ENCODE assay signal across 9 cellular contexts in genomic region chr15:91100561-91101355, GRCh38. TPM values are rescaled to one million over a fixed set of nuclear protein-coding genes. Genes with fewer than 3 reads are reported as not detected.
DNase-seq lines count a peak whose midpoint lies in the region; ATAC-seq, FAIRE-seq and TF ChIP-seq lines count a peak whose summit lies in the region.
"Had no signal": no experiment of that assay in that cellular context is flagged by ENCODE, and none has a peak within 500 bp of the region (broad histone marks: within the 10 kb centered on the region; RNA-seq: fewer than 3 reads in every experiment).

No MANE protein-coding gene starts in this region.

- H3K4me1 ChIP-seq in keratinocyte (ENCODE audit: control insufficient read depth, extremely low read depth, insufficient read depth, low read length) (peaks cover 10% of the 10 kb centered on the region), subcutaneous abdominal adipose tissue (ENCODE audit: control insufficient read depth in 5 of 5, insufficient read depth in 5 of 5, low read length in 5 of 5) (peaks cover 0 to 45% (median 14%) of the 10 kb centered on the region in 5 donors)

- no peaks in the 10 kb centered on the region for H4K20me1 ChIP-seq in keratinocyte (ENCODE audit: control insufficient read depth, extremely low read depth, insufficient read depth, low read length)

- no peaks in the 10 kb centered on the region for H3K79me2 ChIP-seq in keratinocyte (ENCODE audit: control insufficient read depth, insufficient read depth, low read length)

- H3K9ac ChIP-seq in keratinocyte (ENCODE audit: control insufficient read depth, extremely low read depth, insufficient read depth, low read length) (no peak overlapping the region), subcutaneous abdominal adipose tissue (ENCODE audit: low read length in 5 of 5) (peak overlapping the region in 4 of 5 donors; percentile 1 to 79 (median 58))

- peaks cover 50% of the 10 kb centered on the region for H3K27me3 ChIP-seq in keratinocyte (ENCODE audit: control insufficient read depth, extremely low read depth, insufficient read depth, low read length)
- H3K27me3 ChIP-seq in subcutaneous abdominal adipose tissue (ENCODE audit: control insufficient read depth in 5 of 5, insufficient read depth in 4 of 5, low read length in 5 of 5) = peaks cover 7 to 46% (median 32%) of the 10 kb centered on the region in 5 donors

- dilution Hi-C loops in keratinocyte (cut with MboI; ENCODE audit: extremely low pct_ligation_motif_present, low sequenced_read_pairs) = no loop called here

- DNase-seq in DMS 273 (lab: John Stamatoyannopoulos, UW; ENCODE audit: unreplicated experiment) (peak; percentile 25), DMS 273 treated with DMSO at 0.1 percent for 48 hours (lab: John Stamatoyannopoulos, UW) (no peak), keratinocyte (ENCODE audit: low read depth, low spot score) (no peak)
- peak; percentile 31 for DNase-seq in activated naive CD8-positive, alpha-beta T cell treated with anti-CD3 and anti-CD28 coated beads, Interleukin-2, amount 10 ng/mL, durations not matched to agents 7 days and 5 days

- no peak overlapping the region for H3K27ac Mint-ChIP-seq in activated naive CD8-positive, alpha-beta T cell treated with anti-CD3 and anti-CD28 coated beads, Interleukin-2, amount 10 ng/mL, durations not matched to agents 7 days and 5 days

- H3K4me3 ChIP-seq in keratinocyte (ENCODE audit: control insufficient read depth in 2 of 3, extremely low read depth in 1 of 3, insufficient read depth in 2 of 3, low read depth in 1 of 3, low read length in 3 of 3) (peak overlapping the region; percentile 26 to 77 (median 56)), subcutaneous abdominal adipose tissue (ENCODE audit: low read depth in 1 of 5, low read length in 5 of 5) (peak overlapping the region; percentile 46 to 77 (median 61))

- H3K9me1 ChIP-seq in keratinocyte (ENCODE audit: control insufficient read depth, extremely low read depth, insufficient read depth, low read length) = no peaks in the 10 kb centered on the region

- peaks cover 78% of the 10 kb centered on the region for H3K27me3 Mint-ChIP-seq in activated naive CD8-positive, alpha-beta T cell treated with anti-CD3 and anti-CD28 coated beads, Interleukin-2, amount 10 ng/mL, durations not matched to agents 7 days and 5 days

- H3K4me3 Mint-ChIP-seq in activated naive CD8-positive, alpha-beta T cell treated with anti-CD3 and anti-CD28 coated beads, Interleukin-2, amount 10 ng/mL, durations not matched to agents 7 days and 5 days = peak overlapping the region; percentile 88

- no peaks in the 10 kb centered on the region for H3K9me3 Mint-ChIP-seq in activated naive CD8-positive, alpha-beta T cell treated with anti-CD3 and anti-CD28 coated beads, Interleukin-2, amount 10 ng/mL, durations not matched to agents 7 days and 5 days

- H3K27ac ChIP-seq in keratinocyte (ENCODE audit: control insufficient read depth, insufficient read depth, low read length) (no peak overlapping the region), subcutaneous abdominal adipose tissue (ENCODE audit: low read depth, low read length) (peak overlapping the region; percentile 4)
- H3K27ac ChIP-seq: 22Rv1 had no signal

- peak overlapping the region; percentile 56 for H2AFZ ChIP-seq in keratinocyte (ENCODE audit: control insufficient read depth, low read length)

- no peaks in the 10 kb centered on the region for H3K36me3 ChIP-seq in keratinocyte (ENCODE audit: control insufficient read depth in 2 of 2, extremely low read depth in 1 of 2, insufficient read depth in 2 of 2, low read length in 2 of 2)
- H3K36me3 ChIP-seq in subcutaneous abdominal adipose tissue (ENCODE audit: control insufficient read depth in 5 of 5, insufficient read depth in 5 of 5, low read length in 5 of 5) = no peaks in the 10 kb centered on the region

- FAIRE-seq in keratinocyte (lab: Jason Lieb, UNC) = no peak

- ATAC-seq in HG03354 (IDR thresholded peaks at IDR 0.05; ENCODE audit: poor library complexity, severe bottlenecking, unreplicated experiment) (peak; percentile 17), HG03280 (IDR thresholded peaks at IDR 0.05; ENCODE audit: unreplicated experiment) (no peak), HG03108 (IDR thresholded peaks at IDR 0.05; ENCODE audit: unreplicated experiment) (no peak)
- peak; percentile 6 for ATAC-seq in activated naive CD8-positive, alpha-beta T cell treated with anti-CD3 and anti-CD28 coated beads, Interleukin-2, amount 10 ng/mL, durations not matched to agents 7 days and 5 days (ENCODE audit: low read depth)

- peaks cover 12% of the 10 kb centered on the region for H3K4me1 Mint-ChIP-seq in activated naive CD8-positive, alpha-beta T cell treated with anti-CD3 and anti-CD28 coated beads, Interleukin-2, amount 10 ng/mL, durations not matched to agents 7 days and 5 days

- POLR2A ChIA-PET in activated naive CD8-positive, alpha-beta T cell treated with anti-CD3 and anti-CD28 coated beads, Interleukin-2, amount 10 ng/mL, durations not matched to agents 7 days and 5 days (lab: Charles Lee) = no interaction called here

- H3K9me3 ChIP-seq in keratinocyte (ENCODE audit: control insufficient read depth, low read depth, low read length) = no peaks in the 10 kb centered on the region
- H3K9me3 ChIP-seq in subcutaneous abdominal adipose tissue (ENCODE audit: control insufficient read depth in 5 of 5, low read length in 5 of 5) = no peaks in the 10 kb centered on the region

- no peak for TF ChIP-seq CTCF in keratinocyte (optimal IDR thresholded peaks at IDR 0.05 in 1 of 3, IDR thresholded peaks at IDR 0.05 in 1 of 3, conservative IDR thresholded peaks at IDR 0.05 in 1 of 3; ENCODE audit: extremely low read depth in 1 of 3, insufficient read depth in 2 of 3, low read length in 3 of 3)

- H3K36me3 Mint-ChIP-seq in activated naive CD8-positive, alpha-beta T cell treated with anti-CD3 and anti-CD28 coated beads, Interleukin-2, amount 10 ng/mL, durations not matched to agents 7 days and 5 days = no peaks in the 10 kb centered on the region

- H3K4me2 ChIP-seq in keratinocyte (ENCODE audit: control insufficient read depth, extremely low read depth, insufficient read depth, low read depth, low read length) = peak overlapping the region; percentile 93

RNA-seq across cellular contexts. Expression of gene SV2B, which starts 0.7 kb away (rescaled TPM):
- under 1 TPM; 0.08 to 0.20 TPM for total RNA-seq in activated naive CD8-positive, alpha-beta T cell treated with anti-CD3 and anti-CD28 coated beads, Interleukin-2, amount 10 ng/mL, durations not matched to agents 7 days and 5 days
- 0.01 to 0.04 TPM in 2 of 3 replicates, not detected in the other for polyA plus RNA-seq in keratinocyte
- polyA plus RNA-seq in keratinocyte (2011; ENCODE audit: low read depth) = not detected
- 0.01 and 0.03 TPM in 2 replicates for polyA plus RNA-seq in keratinocyte (2011; cell fraction: cytosol; rRNA removed)
- 0.04 and 0.14 TPM in 2 replicates for polyA plus RNA-seq in keratinocyte (2011; cell fraction: nucleus; rRNA removed)
- 0.04 TPM in 1 of 2 replicates, not detected in the other for polyA plus RNA-seq in keratinocyte (2012; ENCODE audit: low replicate concordance)
- polyA minus RNA-seq in keratinocyte = 0.20 TPM in 1 of 3 replicates, not detected in the others
- polyA minus RNA-seq in keratinocyte (2011; cell fraction: cytosol; rRNA and poly(A)+ RNA removed) = not detected
- 0.62 TPM in 1 of 2 replicates, not detected in the other for polyA minus RNA-seq in keratinocyte (2011; cell fraction: nucleus; rRNA and poly(A)+ RNA removed)

Comparison
In these comparisons a context has a peak if more than half of its experiments do, and no peak if none do; other contexts are left out.
1. DNase-seq: peak in DMS 273 (single experiment) and activated naive CD8-positive, alpha-beta T cell treated with anti-CD3 and anti-CD28 coated beads, Interleukin-2, amount 10 ng/mL, durations not matched to agents 7 days and 5 days (single experiment); none in DMS 273 treated with DMSO at 0.1 percent for 48 hours (single experiment) and keratinocyte (single experiment).
2. ATAC-seq: peak in HG03354 (single experiment) and activated naive CD8-positive, alpha-beta T cell treated with anti-CD3 and anti-CD28 coated beads, Interleukin-2, amount 10 ng/mL, durations not matched to agents 7 days and 5 days (single experiment); none in HG03280 (single experiment) and HG03108 (single experiment).